ENCODE assay signal across 25 cellular contexts in genomic region chr6:153085239-153085638, GRCh38. TPM values are rescaled to one million over a fixed set of nuclear protein-coding genes. Genes with fewer than 3 reads are reported as not detected.
DNase-seq lines count a peak whose midpoint lies in the region; ATAC-seq, FAIRE-seq and TF ChIP-seq lines count a peak whose summit lies in the region.
"Had no signal": no experiment of that assay in that cellular context is flagged by ENCODE, and none has a peak within 500 bp of the region (broad histone marks: within the 10 kb centered on the region; RNA-seq: fewer than 3 reads in every experiment).

No MANE protein-coding gene starts in this region.

- H3K79me2 ChIP-seq in HepG2 (ENCODE audit: insufficient read depth, low read length) = no peaks in the 10 kb centered on the region

- H3K79me1 ChIP-seq in mesenchymal stem cell (replicated peaks; ENCODE audit: low read length, poor library complexity, severe bottlenecking) = peaks cover 10% of the 10 kb centered on the region

- in situ Hi-C loops in HepG2 (cut with HindIII; ENCODE audit: extremely low pct_ligation_motif_present, low pct_unique_long_range_greater_than_20kb) = no loop called here

- TF ChIP-seq CTCF in HepG2 (CRISPR knock-in tag; IDR thresholded peaks at IDR 0.05) = no peak
- TF ChIP-seq CTCF in right lobe of liver (IDR thresholded peaks at IDR 0.05) = no peak

- H2AFZ ChIP-seq in HepG2 (ENCODE audit: low read length) (no peak overlapping the region), mesenchymal stem cell (ENCODE audit: low read depth, low read length) (no peak overlapping the region)
- H2AFZ ChIP-seq: GM23248 had no signal

- H2BK12ac ChIP-seq in mesenchymal stem cell (ENCODE audit: low read length in 2 of 2) = peak overlapping the region in 1 of 2 experiments; percentile 63

- no peak overlapping the region for H4K8ac ChIP-seq in mesenchymal stem cell (ENCODE audit: low read length)

- DNase-seq in HepG2 (ENCODE audit: low spot score) = no peak
- no peak for DNase-seq in right lobe of liver
- peak; percentile 47 for DNase-seq in dermis blood vessel endothelial cell
- peak; percentile 75 for DNase-seq in mesenchymal stem cell
- DNase-seq in sciatic nerve (ENCODE audit: low spot score) = no peak
- DNase-seq in kidney tubule cell (ENCODE audit: low spot score) = no peak
- no peak for DNase-seq in NAMALWA (ENCODE audit: low spot score)
- DNase-seq: C1 segment of cervical spinal cord; CD8-positive, alpha-beta T cell; GM23248; H9; NCI-H1105 treated with DMSO at 0.1 percent for 48 hours; NCI-H1694; NCI-H2081; NCI-H2171; NCI-H345; NCI-H524; NCI-H82 had no signal

- H3K23ac ChIP-seq in mesenchymal stem cell (ENCODE audit: low read length in 2 of 2) = no peak overlapping the region

- TF ChIP-seq POLR2A in HepG2 (IDR thresholded peaks at IDR 0.05; ENCODE audit: insufficient read depth in 1 of 2, low read depth in 2 of 2, low read length in 2 of 2) (no peak), right lobe of liver (IDR thresholded peaks at IDR 0.05) (no peak)

- TF ChIP-seq EP300 in HepG2 (IDR thresholded peaks at IDR 0.05; ENCODE audit: low read depth in 2 of 2, low read length in 2 of 2) (no peak), HepG2 (CRISPR knock-in tag; IDR thresholded peaks at IDR 0.05; ENCODE audit: borderline replicate concordance) (no peak)

- POLR2A ChIA-PET in HepG2 (lab: Yijun Ruan, JAX) = no interaction called here

- no peak overlapping the region for H2BK120ac ChIP-seq in mesenchymal stem cell (ENCODE audit: low read depth, low read length)

- H3K27ac ChIP-seq in HepG2 (ENCODE audit: extremely low read length, insufficient read depth, low read length) (no peak overlapping the region), right lobe of liver (no peak overlapping the region), mesenchymal stem cell (ENCODE audit: low read length, poor library complexity, severe bottlenecking) (no peak overlapping the region)
- H3K27ac ChIP-seq: 22Rv1, GM23248, KMS-11, Peyer's patch, SJSA1 had no signal

- H4K20me1 ChIP-seq in HepG2 (ENCODE audit: insufficient read depth, low read length) = no peaks in the 10 kb centered on the region

- no peak for TF ChIP-seq RAD21 in HepG2 (CRISPR knock-in tag; IDR thresholded peaks at IDR 0.05)

- intact Hi-C loops in HepG2 (cut with micrococcal nuclease; ENCODE audit: unreplicated experiment) = no loop called here
- intact Hi-C loops in right lobe of liver (cut with DNase I) = no loop called here
- intact Hi-C loops in sciatic nerve (cut with DNase I) = no loop called here

- no peak overlapping the region for H4K91ac ChIP-seq in mesenchymal stem cell (ENCODE audit: low read length)

- 16% methylated on average over 5 of the region's 5 CpGs for WGBS in HepG2 (ENCODE audit: low lambda C conversion rate)
- 35% methylated on average over 5 of the region's 5 CpGs for WGBS in right lobe of liver (ENCODE audit: insufficient coverage, low coverage, low lambda C conversion rate, missing lambda C conversion rate)
- WGBS in mesenchymal stem cell = 37% methylated on average over 4 of the region's 5 CpGs

- H3K4ac ChIP-seq in mesenchymal stem cell (ENCODE audit: low read depth in 1 of 2, low read length in 2 of 2) = no peak overlapping the region

- H3K4me3 ChIP-seq in HepG2 (replicated peaks in 1 of 3; ENCODE audit: insufficient read depth in 1 of 3, low read depth in 2 of 3, low read length in 3 of 3) (no peak overlapping the region), right lobe of liver (no peak overlapping the region), mesenchymal stem cell (ENCODE audit: insufficient read depth in 1 of 2, low read depth in 1 of 2, low read length in 2 of 2) (no peak overlapping the region)
- H3K4me3 ChIP-seq: GM23248, Peyer's patch, SJSA1 had no signal

- H3K36me3 ChIP-seq in HepG2 (replicated peaks in 1 of 2; ENCODE audit: control insufficient read depth in 1 of 2, insufficient read depth in 2 of 2, low read length in 2 of 2) = no peaks in the 10 kb centered on the region
- H3K36me3 ChIP-seq in right lobe of liver = no peaks in the 10 kb centered on the region
- H3K36me3 ChIP-seq in mesenchymal stem cell (ENCODE audit: control insufficient read depth in 1 of 2, insufficient read depth in 2 of 2, low read depth in 1 of 2, low read length in 2 of 2) = no peaks in the 10 kb centered on the region
- H3K36me3 ChIP-seq: Peyer's patch, SJSA1 had no signal

- CTCF ChIA-PET in HepG2 (lab: Yijun Ruan, JAX; ENCODE audit: low intra/inter-chr PET ratio, low total read pairs) = no interaction called here

- H3K4me1 ChIP-seq in HepG2 (ENCODE audit: insufficient read depth, low read length) (no peaks in the 10 kb centered on the region), right lobe of liver (no peaks in the 10 kb centered on the region), mesenchymal stem cell (ENCODE audit: control insufficient read depth, insufficient read depth, low read depth, low read length) (peaks cover under 1% of the 10 kb centered on the region)
- H3K4me1 ChIP-seq: Peyer's patch had no signal

- no peak overlapping the region for H3K18ac ChIP-seq in mesenchymal stem cell (ENCODE audit: low read depth in 1 of 2, low read length in 2 of 2)

- H3K4me2 ChIP-seq in HepG2 (ENCODE audit: low read depth, low read length) (no peak overlapping the region), mesenchymal stem cell (ENCODE audit: low read length, poor library complexity, severe bottlenecking) (no peak overlapping the region)
- H3K4me2 ChIP-seq: KMS-11 had no signal

- no peak overlapping the region for H2BK5ac ChIP-seq in mesenchymal stem cell (ENCODE audit: low read depth, low read length, poor library complexity, severe bottlenecking)

- H3K9me3 ChIP-seq in HepG2 (ENCODE audit: low read length) (no peaks in the 10 kb centered on the region), right lobe of liver (no peaks in the 10 kb centered on the region), mesenchymal stem cell (ENCODE audit: control insufficient read depth, low read length) (peaks cover 10% of the 10 kb centered on the region)
- H3K9me3 ChIP-seq: Peyer's patch, SJSA1 had no signal

- H3K27me3 ChIP-seq in HepG2 (ENCODE audit: control insufficient read depth in 1 of 2, insufficient read depth in 2 of 2, low read length in 2 of 2) = no peaks in the 10 kb centered on the region
- no peaks in the 10 kb centered on the region for H3K27me3 ChIP-seq in right lobe of liver
- no peaks in the 10 kb centered on the region for H3K27me3 ChIP-seq in mesenchymal stem cell (ENCODE audit: control insufficient read depth in 1 of 2, insufficient read depth in 1 of 2, low read length in 2 of 2)
- H3K27me3 ChIP-seq: Peyer's patch, SJSA1 had no signal

- no peak overlapping the region for H3K14ac ChIP-seq in mesenchymal stem cell (ENCODE audit: low read length in 2 of 2)

- H3K9ac ChIP-seq in HepG2 (ENCODE audit: insufficient read depth, low read depth, low read length) (no peak overlapping the region), mesenchymal stem cell (ENCODE audit: low read length) (no peak overlapping the region)
- H3K9ac ChIP-seq: GM23248, KMS-11 had no signal

- no TSS peak for BruUV-seq in HepG2 (replicated peaks; lab: Mats Ljungman, UMichigan)

- FAIRE-seq in HepG2 (lab: Jason Lieb, UNC) = no peak
- FAIRE-seq: GM12892 had no signal

- no peak for ATAC-seq in HepG2
- ATAC-seq in right lobe of liver = no peak
- no peak for ATAC-seq in sciatic nerve
- no peak for ATAC-seq in GM18517 (IDR thresholded peaks at IDR 0.05; ENCODE audit: unreplicated experiment)
- ATAC-seq: CD8-positive, alpha-beta T cell had no signal

- no peak overlapping the region for H2AK5ac ChIP-seq in mesenchymal stem cell (ENCODE audit: low read length, severe bottlenecking)

- H2BK15ac ChIP-seq in mesenchymal stem cell (ENCODE audit: low read depth, poor library complexity, severe bottlenecking) = no peak overlapping the region

TF ChIP-seq in HepG2, 621 proteins besides CTCF, POLR2A, EP300 and RAD21 (continues in another document):
- TF ChIP-seq ZNF678 (CRISPR knock-in tag; IDR thresholded peaks at IDR 0.05) = no peak
- TF ChIP-seq YEATS2 (CRISPR knock-in tag; IDR thresholded peaks at IDR 0.05; ENCODE audit: borderline replicate concordance) = no peak
- TF ChIP-seq CREB1 (IDR thresholded peaks at IDR 0.05) = peak; percentile 94
- TF ChIP-seq CREB1 (CRISPR knock-in tag; IDR thresholded peaks at IDR 0.05) = 0 out of 2 replicates have a peak, but pooled peaks have one; percentile 13

RNA-seq across cellular contexts. Expression of gene RGS17, which starts 45.8 kb away (rescaled TPM):
- total RNA-seq in HepG2 (2016; rRNA removed; fragmentation: Illumina TruSeq; extraction: Trizol) = not detected in 2 replicates
- not detected in 2 replicates for total RNA-seq in HepG2 (2016; cell fraction: cytosol; rRNA removed; fragmentation: Illumina TruSeq; extraction: Trizol; ENCODE audit: low read depth)
- total RNA-seq in HepG2 (2016; cell fraction: insoluble cytoplasmic fraction; rRNA removed; fragmentation: Illumina TruSeq; extraction: Trizol) = not detected in 2 replicates
- total RNA-seq in HepG2 (2016; cell fraction: membrane; rRNA removed; fragmentation: Illumina TruSeq; extraction: Trizol) = not detected in 2 replicates
- total RNA-seq in HepG2 (2016; cell fraction: nucleus; rRNA removed; fragmentation: Illumina TruSeq; extraction: Trizol) = not detected in 2 replicates
- polyA plus RNA-seq in HepG2 (2011; rRNA removed) = 0.04 TPM in 1 of 2 replicates, not detected in the other
- not detected in 2 replicates for polyA plus RNA-seq in HepG2 (2011; cell fraction: cytosol; rRNA removed)
- polyA plus RNA-seq in HepG2 (2011; cell fraction: nucleus; rRNA removed) = not detected in 2 replicates
- polyA plus RNA-seq in HepG2 (2012) = 0.20 and 0.32 TPM in 2 replicates
- polyA plus RNA-seq in HepG2 (2016; cell fraction: cytosol; fragmentation: Illumina TruSeq; extraction: Trizol; ENCODE audit: low read depth) = not detected in 2 replicates
- not detected in 2 replicates for polyA plus RNA-seq in HepG2 (2016; cell fraction: insoluble cytoplasmic fraction; fragmentation: Illumina TruSeq; extraction: Trizol; ENCODE audit: low read depth)
- not detected in 2 replicates for polyA plus RNA-seq in HepG2 (2016; cell fraction: membrane; fragmentation: Illumina TruSeq; extraction: Trizol; ENCODE audit: low read depth)
- not detected in 2 replicates for polyA plus RNA-seq in HepG2 (2016; cell fraction: nucleus; fragmentation: Illumina TruSeq; extraction: Trizol; ENCODE audit: insufficient read depth, low read depth)
- polyA minus RNA-seq in HepG2 (2011; rRNA and poly(A)+ RNA removed; ENCODE audit: low replicate concordance) = not detected in 2 replicates
- polyA minus RNA-seq in HepG2 (2011; cell fraction: cytosol; rRNA and poly(A)+ RNA removed) = not detected in 2 replicates
- polyA minus RNA-seq in HepG2 (2011; cell fraction: nucleus; rRNA and poly(A)+ RNA removed) = under 0.01 TPM in 1 of 2 replicates, not detected in the other
- not detected for total RNA-seq in right lobe of liver
- total RNA-seq in dermis blood vessel endothelial cell = 3.3 and 3.9 TPM in 2 replicates
- polyA plus RNA-seq in mesenchymal stem cell (2013, experiment 1 of 2) = 15.7 TPM
- polyA plus RNA-seq in mesenchymal stem cell (2013, experiment 2 of 2) = 15.0 TPM
- 0.31 TPM for total RNA-seq in sciatic nerve
- total RNA-seq: CD8-positive, alpha-beta T cell; OCI-LY7 had no signal

Comparison
In these comparisons a context has a peak if more than half of its experiments do, and no peak if none do; other contexts are left out.
1. DNase-seq: peak in dermis blood vessel endothelial cell (single experiment) and mesenchymal stem cell (single experiment); none in HepG2 (single experiment), right lobe of liver (0 of 3), sciatic nerve (single experiment), kidney tubule cell (single experiment) and NAMALWA (single experiment).